8 cellular contexts compared by ENCODE assay signal in genomic region chr7:2555121-2556052, GRCh38. TPM values are rescaled to one million over a fixed set of nuclear protein-coding genes. Genes with fewer than 3 reads are reported as not detected.
DNase-seq lines count a peak whose midpoint lies in the region; ATAC-seq and TF ChIP-seq lines count a peak whose summit lies in the region.

BRAT1 (minus strand) TSS chr7:2555524; CDS start chr7:2554431, 1,093 bp downstream.

- H3K36me3 ChIP-seq in heart left ventricle (peaks cover 0 to 30% (median 3%) of the 10 kb centered on the region in 9 donors), upper lobe of left lung (peaks cover 0 to 12% (median 0%) of the 10 kb centered on the region in 4 donors)

- DNase-seq in NCI-H1436 (lab: John Stamatoyannopoulos, UW) (peak; percentile 91), T follicular helper cell (ENCODE audit: low read depth) (peak; percentile 93), heart left ventricle (peak; percentile 97 to 99 (median 98)), posterior cingulate gyrus (peak; percentile 93 to 99 (median 96)), upper lobe of left lung (peak; percentile 98 to 99)

- H3K27me3 ChIP-seq in heart left ventricle (no peaks in the 10 kb centered on the region), upper lobe of left lung (no peaks in the 10 kb centered on the region)

- TF ChIP-seq CTCF in GM12875 (IDR thresholded peaks at IDR 0.05; ENCODE audit: borderline replicate concordance, insufficient read depth, low read depth, low read length) (peak; percentile 70), heart left ventricle (IDR thresholded peaks at IDR 0.05) (peak in 9 of 12 donors; percentile 12 to 67 (median 52)), upper lobe of left lung (IDR thresholded peaks at IDR 0.05) (peak in 4 of 6 experiments; percentile 33 to 56 (median 41))

- H3K9me3 ChIP-seq in heart left ventricle (no peaks in the 10 kb centered on the region), upper lobe of left lung (no peaks in the 10 kb centered on the region)

- H3K4me1 ChIP-seq in heart left ventricle: peaks cover 0 to 55% (median 29%) of the 10 kb centered on the region in 12 donors
- H3K4me1 ChIP-seq in upper lobe of left lung: peaks cover 33 to 51% (median 40%) of the 10 kb centered on the region in 4 donors

- TF ChIP-seq EP300 in upper lobe of left lung (IDR thresholded peaks at IDR 0.05): no peak

- H3K27ac ChIP-seq in adipose tissue (ENCODE audit: low read depth, low read length): peak within 1 kb of the TSS; percentile 85
- peak within 1 kb of the TSS; percentile 94 to 100 (median 99) for H3K27ac ChIP-seq in heart left ventricle
- H3K27ac ChIP-seq in upper lobe of left lung: peak within 1 kb of the TSS; percentile 96 to 99 (median 98)

- H3K4me3 ChIP-seq in GM12875 (ENCODE audit: low read depth, low read length) (peak within 1 kb of the TSS; percentile 83), heart left ventricle (peak within 1 kb of the TSS; percentile 66 to 99 (median 88)), upper lobe of left lung (peak within 1 kb of the TSS; percentile 70 to 94 (median 84))

- 0 to 1% (median 0%) methylated on average over 58 to 79 of the region's 79 CpGs for WGBS in adipose tissue, 3 donors
- WGBS in heart left ventricle, 4 donors: 0 to 1% (median 0%) methylated on average over 42 to 79 of the region's 79 CpGs
- whole genome bisulfite sequencing in upper lobe of left lung, 2 donors: 0 to 1% methylated on average over 16 to 24 of the region's 79 CpGs

- intact Hi-C loops in heart left ventricle (cut with DNase I): loop anchor here in 4 of 10 donors (2.0 to 10.0 kb wide), 6 partner anchors 33 to 153 kb away; partner anchors contain the start of genes GRIFIN (in 2 of the 4), TTYH3 (in 2 of the 4) and CHST12 (in 1 of the 4)
- intact Hi-C loops in posterior cingulate gyrus (cut with DNase I): loop anchor here (5.0 kb wide), 2 partner anchors 77 to 78 kb away; partner anchors contain the start of genes GRIFIN and TTYH3

- peak in 1 of 2 donors; percentile 71 for TF ChIP-seq POLR2A in heart left ventricle (IDR thresholded peaks at IDR 0.05)
- TF ChIP-seq POLR2A in upper lobe of left lung (IDR thresholded peaks at IDR 0.05): peak in 3 of 4 donors; percentile 33 to 80 (median 40)

- ATAC-seq in HG02798 (IDR thresholded peaks at IDR 0.05; ENCODE audit: poor library complexity, unreplicated experiment) (peak; percentile 77), heart left ventricle (peak; percentile 92 to 96 (median 93)), upper lobe of left lung (ENCODE audit: low FRiP score in 2 of 2) (peak; percentile 96 to 97)

RNA-seq across cellular contexts. Expression of gene BRAT1, which starts in this region (rescaled TPM):
- polyA plus RNA-seq in adipose tissue: 10 to 100 TPM; 17.8 to 29.8 (median 18.7) TPM
- total RNA-seq in heart left ventricle: 10 to 100 TPM; 10.9 to 27.8 (median 14.9) TPM
- 10 to 100 TPM; 13.8 to 17.8 TPM for polyA plus RNA-seq in heart left ventricle
- total RNA-seq in upper lobe of left lung: 10 to 100 TPM; 23.9 to 68.3 (median 31.0) TPM

Comparison
In these comparisons a context has a peak if more than half of its experiments do, and no peak if none do; other contexts are left out.
1. Peak in every context shown above with its lines: DNase-seq, ATAC-seq, H3K4me3 ChIP-seq and H3K27ac ChIP-seq.